ENCODE assay signal across 1 cellular context in genomic region chr22:49281467-49282340, GRCh38.
TF ChIP-seq lines count a peak whose summit lies in the region.

No MANE protein-coding gene starts in this region.

TF ChIP-seq in K562, 482 proteins besides CTCF, POLR2A, EP300 and RAD21 (continued from another document):
- TF ChIP-seq PYGO2 (tag; IDR thresholded peaks at IDR 0.05), result no peak
- no peak for TF ChIP-seq ZNF717 (CRISPR knock-in tag; IDR thresholded peaks at IDR 0.05)
- no peak for TF ChIP-seq ZNF785 (CRISPR knock-in tag; IDR thresholded peaks at IDR 0.05)
- peak; percentile 39 for TF ChIP-seq NFE2 (IDR thresholded peaks at IDR 0.05; ENCODE audit: low read depth)
- TF ChIP-seq CTCFL (IDR thresholded peaks at IDR 0.05; ENCODE audit: borderline replicate concordance, insufficient read depth, low read depth, low read length, poor library complexity, severe bottlenecking), result no peak
- TF ChIP-seq E2F8 (IDR thresholded peaks at IDR 0.05; ENCODE audit: low read depth, partially characterized antibody), result no peak
- TF ChIP-seq MBD1 (CRISPR knock-in tag; IDR thresholded peaks at IDR 0.05), result no peak
- no peak for TF ChIP-seq ZNF449 (CRISPR knock-in tag; IDR thresholded peaks at IDR 0.05)
- TF ChIP-seq ZHX1 (conservative IDR thresholded peaks at IDR 0.05; ENCODE audit: low read length), result no peak
- no peak for TF ChIP-seq PURB (CRISPR knock-in tag; IDR thresholded peaks at IDR 0.05; ENCODE audit: low read depth)
TF ChIP-seq in K562: peak in this region for 9.
